Comparison of ENCODE assay signal across 1 cellular context in genomic region chr1:31788138-31788824, GRCh38.
A peak's percentile ranks its signal among the peaks of the same experiment; 100 is the strongest.
TF ChIP-seq lines count a peak whose summit lies in the region.

No MANE protein-coding gene starts in this region.

TF ChIP-seq in H1, 55 proteins besides CTCF, POLR2A, EP300 and RAD21 (continued from another document):
- TF ChIP-seq CEBPB (IDR thresholded peaks at IDR 0.05; ENCODE audit: low read depth, low read length) = 0 out of 2 replicates have a peak, but pooled peaks have one; percentile 13
- TF ChIP-seq KDM5A (IDR thresholded peaks at IDR 0.05; ENCODE audit: low read length) = no peak
- no peak for TF ChIP-seq ATF2 (IDR thresholded peaks at IDR 0.05; ENCODE audit: low read length)
- peak in 1 of 2 experiments; percentile 66; a peak in 1 of 4 replicates for TF ChIP-seq HDAC2 (IDR thresholded peaks at IDR 0.05; ENCODE audit: borderline replicate concordance in 1 of 2, low read depth in 2 of 2, low read length in 2 of 2)
- TF ChIP-seq ASH2L (IDR thresholded peaks at IDR 0.05; ENCODE audit: low read length) = peak; percentile 57
- no peak for TF ChIP-seq NANOG (IDR thresholded peaks at IDR 0.05; ENCODE audit: insufficient read depth, low read depth, low read length, poor library complexity, severe bottlenecking)
- no peak for TF ChIP-seq JUND (IDR thresholded peaks at IDR 0.05; ENCODE audit: low read length)
- 0 out of 2 replicates have a peak, but pooled peaks have one; percentile 57 for TF ChIP-seq SP1 (IDR thresholded peaks at IDR 0.05; ENCODE audit: low read depth, low read length)
- TF ChIP-seq, protein P1, sequence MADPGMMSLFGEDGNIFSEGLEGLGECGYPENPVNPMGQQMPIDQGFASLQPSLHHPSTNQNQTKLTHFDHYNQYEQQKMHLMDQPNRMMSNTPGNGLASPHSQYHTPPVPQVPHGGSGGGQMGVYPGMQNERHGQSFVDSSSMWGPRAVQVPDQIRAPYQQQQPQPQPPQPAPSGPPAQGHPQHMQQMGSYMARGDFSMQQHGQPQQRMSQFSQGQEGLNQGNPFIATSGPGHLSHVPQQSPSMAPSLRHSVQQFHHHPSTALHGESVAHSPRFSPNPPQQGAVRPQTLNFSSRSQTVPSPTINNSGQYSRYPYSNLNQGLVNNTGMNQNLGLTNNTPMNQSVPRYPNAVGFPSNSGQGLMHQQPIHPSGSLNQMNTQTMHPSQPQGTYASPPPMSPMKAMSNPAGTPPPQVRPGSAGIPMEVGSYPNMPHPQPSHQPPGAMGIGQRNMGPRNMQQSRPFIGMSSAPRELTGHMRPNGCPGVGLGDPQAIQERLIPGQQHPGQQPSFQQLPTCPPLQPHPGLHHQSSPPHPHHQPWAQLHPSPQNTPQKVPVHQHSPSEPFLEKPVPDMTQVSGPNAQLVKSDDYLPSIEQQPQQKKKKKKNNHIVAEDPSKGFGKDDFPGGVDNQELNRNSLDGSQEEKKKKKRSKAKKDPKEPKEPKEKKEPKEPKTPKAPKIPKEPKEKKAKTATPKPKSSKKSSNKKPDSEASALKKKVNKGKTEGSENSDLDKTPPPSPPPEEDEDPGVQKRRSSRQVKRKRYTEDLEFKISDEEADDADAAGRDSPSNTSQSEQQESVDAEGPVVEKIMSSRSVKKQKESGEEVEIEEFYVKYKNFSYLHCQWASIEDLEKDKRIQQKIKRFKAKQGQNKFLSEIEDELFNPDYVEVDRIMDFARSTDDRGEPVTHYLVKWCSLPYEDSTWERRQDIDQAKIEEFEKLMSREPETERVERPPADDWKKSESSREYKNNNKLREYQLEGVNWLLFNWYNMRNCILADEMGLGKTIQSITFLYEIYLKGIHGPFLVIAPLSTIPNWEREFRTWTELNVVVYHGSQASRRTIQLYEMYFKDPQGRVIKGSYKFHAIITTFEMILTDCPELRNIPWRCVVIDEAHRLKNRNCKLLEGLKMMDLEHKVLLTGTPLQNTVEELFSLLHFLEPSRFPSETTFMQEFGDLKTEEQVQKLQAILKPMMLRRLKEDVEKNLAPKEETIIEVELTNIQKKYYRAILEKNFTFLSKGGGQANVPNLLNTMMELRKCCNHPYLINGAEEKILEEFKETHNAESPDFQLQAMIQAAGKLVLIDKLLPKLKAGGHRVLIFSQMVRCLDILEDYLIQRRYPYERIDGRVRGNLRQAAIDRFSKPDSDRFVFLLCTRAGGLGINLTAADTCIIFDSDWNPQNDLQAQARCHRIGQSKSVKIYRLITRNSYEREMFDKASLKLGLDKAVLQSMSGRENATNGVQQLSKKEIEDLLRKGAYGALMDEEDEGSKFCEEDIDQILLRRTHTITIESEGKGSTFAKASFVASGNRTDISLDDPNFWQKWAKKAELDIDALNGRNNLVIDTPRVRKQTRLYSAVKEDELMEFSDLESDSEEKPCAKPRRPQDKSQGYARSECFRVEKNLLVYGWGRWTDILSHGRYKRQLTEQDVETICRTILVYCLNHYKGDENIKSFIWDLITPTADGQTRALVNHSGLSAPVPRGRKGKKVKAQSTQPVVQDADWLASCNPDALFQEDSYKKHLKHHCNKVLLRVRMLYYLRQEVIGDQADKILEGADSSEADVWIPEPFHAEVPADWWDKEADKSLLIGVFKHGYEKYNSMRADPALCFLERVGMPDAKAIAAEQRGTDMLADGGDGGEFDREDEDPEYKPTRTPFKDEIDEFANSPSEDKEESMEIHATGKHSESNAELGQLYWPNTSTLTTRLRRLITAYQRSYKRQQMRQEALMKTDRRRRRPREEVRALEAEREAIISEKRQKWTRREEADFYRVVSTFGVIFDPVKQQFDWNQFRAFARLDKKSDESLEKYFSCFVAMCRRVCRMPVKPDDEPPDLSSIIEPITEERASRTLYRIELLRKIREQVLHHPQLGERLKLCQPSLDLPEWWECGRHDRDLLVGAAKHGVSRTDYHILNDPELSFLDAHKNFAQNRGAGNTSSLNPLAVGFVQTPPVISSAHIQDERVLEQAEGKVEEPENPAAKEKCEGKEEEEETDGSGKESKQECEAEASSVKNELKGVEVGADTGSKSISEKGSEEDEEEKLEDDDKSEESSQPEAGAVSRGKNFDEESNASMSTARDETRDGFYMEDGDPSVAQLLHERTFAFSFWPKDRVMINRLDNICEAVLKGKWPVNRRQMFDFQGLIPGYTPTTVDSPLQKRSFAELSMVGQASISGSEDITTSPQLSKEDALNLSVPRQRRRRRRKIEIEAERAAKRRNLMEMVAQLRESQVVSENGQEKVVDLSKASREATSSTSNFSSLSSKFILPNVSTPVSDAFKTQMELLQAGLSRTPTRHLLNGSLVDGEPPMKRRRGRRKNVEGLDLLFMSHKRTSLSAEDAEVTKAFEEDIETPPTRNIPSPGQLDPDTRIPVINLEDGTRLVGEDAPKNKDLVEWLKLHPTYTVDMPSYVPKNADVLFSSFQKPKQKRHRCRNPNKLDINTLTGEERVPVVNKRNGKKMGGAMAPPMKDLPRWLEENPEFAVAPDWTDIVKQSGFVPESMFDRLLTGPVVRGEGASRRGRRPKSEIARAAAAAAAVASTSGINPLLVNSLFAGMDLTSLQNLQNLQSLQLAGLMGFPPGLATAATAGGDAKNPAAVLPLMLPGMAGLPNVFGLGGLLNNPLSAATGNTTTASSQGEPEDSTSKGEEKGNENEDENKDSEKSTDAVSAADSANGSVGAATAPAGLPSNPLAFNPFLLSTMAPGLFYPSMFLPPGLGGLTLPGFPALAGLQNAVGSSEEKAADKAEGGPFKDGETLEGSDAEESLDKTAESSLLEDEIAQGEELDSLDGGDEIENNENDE (IDR thresholded peaks at IDR 0.05; ENCODE audit: insufficient replicate concordance, low read length) = no peak
- TF ChIP-seq POLR2AphosphoS5 (IDR thresholded peaks at IDR 0.05; ENCODE audit: low read depth, low read length) = no peak
- TF ChIP-seq KDM4A (IDR thresholded peaks at IDR 0.05; ENCODE audit: low read depth, low read length, severe bottlenecking) = peak; percentile 43
- TF ChIP-seq SP4 (IDR thresholded peaks at IDR 0.05; ENCODE audit: low read length) = 0 out of 2 replicates have a peak, but pooled peaks have one; percentile 80
- TF ChIP-seq NRF1 (IDR thresholded peaks at IDR 0.05; ENCODE audit: low read depth, low read length) = peak; percentile 66
- peak; percentile 37; the same call in 1 of the 2 replicates for TF ChIP-seq TAF1 (IDR thresholded peaks at IDR 0.05; ENCODE audit: low read depth, low read length)
- TF ChIP-seq E2F6 (IDR thresholded peaks at IDR 0.05) = peak; percentile 39; the same call in 1 of the 2 replicates
- TF ChIP-seq, protein P2, sequence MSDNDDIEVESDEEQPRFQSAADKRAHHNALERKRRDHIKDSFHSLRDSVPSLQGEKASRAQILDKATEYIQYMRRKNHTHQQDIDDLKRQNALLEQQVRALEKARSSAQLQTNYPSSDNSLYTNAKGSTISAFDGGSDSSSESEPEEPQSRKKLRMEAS (IDR thresholded peaks at IDR 0.05) = peak; percentile 82
- peak; percentile 64; the same call in 1 of the 2 replicates for TF ChIP-seq CREB1 (IDR thresholded peaks at IDR 0.05)
- no peak for TF ChIP-seq RXRA (IDR thresholded peaks at IDR 0.05; ENCODE audit: insufficient read depth, low read depth, low read length)
- no peak for TF ChIP-seq POU5F1 (IDR thresholded peaks at IDR 0.05; ENCODE audit: low read depth, low read length)
- TF ChIP-seq SAP30 (IDR thresholded peaks at IDR 0.05; ENCODE audit: insufficient read depth, insufficient replicate concordance, low read length) = peak; percentile 95
- no peak for TF ChIP-seq BRCA1 (IDR thresholded peaks at IDR 0.05; ENCODE audit: low read depth, low read length)
- TF ChIP-seq SIN3A (conservative IDR thresholded peaks at IDR 0.05 in 1 of 2, IDR thresholded peaks at IDR 0.05 in 1 of 2; ENCODE audit: low read depth in 1 of 2, low read length in 2 of 2) = peak; percentile 22 to 90; a peak in 2 of 4 replicates
- no peak; the same call in 1 of the 2 replicates for TF ChIP-seq RBBP5 (IDR thresholded peaks at IDR 0.05; ENCODE audit: borderline replicate concordance, low read depth, low read length)
